Comparison of ENCODE assay signal across 16 cellular contexts in genomic region chr2:108414256-108414876, GRCh38. TPM values are rescaled to one million over a fixed set of nuclear protein-coding genes. Genes with fewer than 3 reads are reported as not detected.
"Had no signal": no experiment of that assay in that cellular context is flagged by ENCODE, and none has a peak within 500 bp of the region (broad histone marks: within the 10 kb centered on the region; RNA-seq: fewer than 3 reads in every experiment).

No MANE protein-coding gene starts in this region.

- H3K4me3 ChIP-seq: ascending aorta had no signal

- H3K9me3 Mint-ChIP-seq: activated CD4-positive, alpha-beta memory T cell treated with anti-CD3 and anti-CD28 coated beads for 36 hours; activated naive CD4-positive, alpha-beta T cell treated with anti-CD3 and anti-CD28 coated beads, Interleukin-2, amount 10 ng/mL, durations not matched to agents 7 days and 5 days; effector memory CD8-positive, alpha-beta T cell; natural killer cell; stimulated activated memory B cell treated with anti-CD40 and anti-IgM and Interleukin-4, amounts not matched to agents 10 μg/mL and 1 μg/mL and 100 μg/mL, for 72 hours had no signal

- H3K36me3 ChIP-seq: ascending aorta, neutrophil had no signal

- H3K27me3 Mint-ChIP-seq: activated CD8-positive, alpha-beta memory T cell treated with anti-CD3 and anti-CD28 coated beads, Interleukin-2, amount 10 ng/mL, durations not matched to agents 7 days and 5 days had no signal

- H3K36me3 Mint-ChIP-seq: activated CD4-positive, alpha-beta memory T cell treated with anti-CD3 and anti-CD28 coated beads for 36 hours; activated CD8-positive, alpha-beta memory T cell treated with anti-CD3 and anti-CD28 coated beads, Interleukin-2, amount 10 ng/mL, durations not matched to agents 7 days and 5 days; activated naive CD4-positive, alpha-beta T cell treated with anti-CD3 and anti-CD28 coated beads, Interleukin-2, amount 10 ng/mL, durations not matched to agents 7 days and 5 days; natural killer cell; stimulated activated memory B cell treated with anti-CD40 and anti-IgM and Interleukin-4, amounts not matched to agents 10 μg/mL and 1 μg/mL and 100 μg/mL, for 72 hours had no signal

- H3K27ac Mint-ChIP-seq: activated CD4-positive, alpha-beta memory T cell treated with anti-CD3 and anti-CD28 coated beads for 36 hours; activated CD8-positive, alpha-beta memory T cell treated with anti-CD3 and anti-CD28 coated beads, Interleukin-2, amount 10 ng/mL, durations not matched to agents 7 days and 5 days; activated naive CD4-positive, alpha-beta T cell treated with anti-CD3 and anti-CD28 coated beads, Interleukin-2, amount 10 ng/mL, durations not matched to agents 7 days and 5 days; effector memory CD8-positive, alpha-beta T cell; natural killer cell; stimulated activated memory B cell treated with anti-CD40 and anti-IgM and Interleukin-4, amounts not matched to agents 10 μg/mL and 1 μg/mL and 100 μg/mL, for 72 hours had no signal

- H3K27me3 ChIP-seq: ascending aorta, neutrophil had no signal

- H3K4me1 Mint-ChIP-seq: activated CD8-positive, alpha-beta memory T cell treated with anti-CD3 and anti-CD28 coated beads, Interleukin-2, amount 10 ng/mL, durations not matched to agents 7 days and 5 days; activated naive CD4-positive, alpha-beta T cell treated with anti-CD3 and anti-CD28 coated beads, Interleukin-2, amount 10 ng/mL, durations not matched to agents 7 days and 5 days; natural killer cell; stimulated activated memory B cell treated with anti-CD40 and anti-IgM and Interleukin-4, amounts not matched to agents 10 μg/mL and 1 μg/mL and 100 μg/mL, for 72 hours had no signal

- H3K4me1 ChIP-seq: ascending aorta had no signal

- H3K9me3 ChIP-seq: ascending aorta, neutrophil had no signal

- ATAC-seq: activated CD8-positive, alpha-beta memory T cell treated with anti-CD3 and anti-CD28 coated beads, Interleukin-2, amount 10 ng/mL, durations not matched to agents 7 days and 5 days; effector memory CD8-positive, alpha-beta T cell; left lobe of liver; natural killer cell; stimulated activated memory B cell treated with anti-CD40 and anti-IgM and Interleukin-4, amounts not matched to agents 10 μg/mL and 1 μg/mL and 100 μg/mL, for 72 hours had no signal

- DNase-seq: activated CD4-positive, alpha-beta memory T cell treated with anti-CD3 and anti-CD28 coated beads for 36 hours; activated CD4-positive, alpha-beta T cell treated with anti-CD3 and anti-CD28 coated beads for 1 hour; activated CD8-positive, alpha-beta memory T cell treated with anti-CD3 and anti-CD28 coated beads, Interleukin-2, amount 10 ng/mL, durations not matched to agents 7 days and 5 days; activated naive CD4-positive, alpha-beta T cell treated with anti-CD3 and anti-CD28 coated beads, Interleukin-2, amount 10 ng/mL, durations not matched to agents 7 days and 5 days; activated T-cell treated with anti-CD3 and anti-CD28 coated beads, Interleukin-2, amount 50 U/mL, for 1 hour; dermis blood vessel endothelial cell; effector memory CD8-positive, alpha-beta T cell; islet precursor cell; natural killer cell; stimulated activated CD4-positive, alpha-beta T cell treated with anti-CD3 and anti-CD28 coated beads, Interleukin-2, amount 100 ng/mL, for 48 hours; T-helper 9 cell had no signal

- H3K4me3 Mint-ChIP-seq: activated CD4-positive, alpha-beta memory T cell treated with anti-CD3 and anti-CD28 coated beads for 36 hours; activated CD8-positive, alpha-beta memory T cell treated with anti-CD3 and anti-CD28 coated beads, Interleukin-2, amount 10 ng/mL, durations not matched to agents 7 days and 5 days; activated naive CD4-positive, alpha-beta T cell treated with anti-CD3 and anti-CD28 coated beads, Interleukin-2, amount 10 ng/mL, durations not matched to agents 7 days and 5 days; effector memory CD8-positive, alpha-beta T cell; natural killer cell; stimulated activated memory B cell treated with anti-CD40 and anti-IgM and Interleukin-4, amounts not matched to agents 10 μg/mL and 1 μg/mL and 100 μg/mL, for 72 hours had no signal

- H3K27ac ChIP-seq: ascending aorta, neutrophil, VCaP had no signal

RNA-seq across cellular contexts. Expression of gene SULT1C4, which starts 36.6 kb away (rescaled TPM):
- total RNA-seq: activated CD4-positive, alpha-beta memory T cell treated with anti-CD3 and anti-CD28 coated beads for 36 hours; activated CD8-positive, alpha-beta memory T cell treated with anti-CD3 and anti-CD28 coated beads, Interleukin-2, amount 10 ng/mL, durations not matched to agents 7 days and 5 days; natural killer cell had no signal
